Comparison of ENCODE assay signal across 25 cellular contexts in genomic region chr12:113361574-113362370, GRCh38. TPM values are rescaled to one million over a fixed set of nuclear protein-coding genes. Genes with fewer than 3 reads are reported as not detected.
DNase-seq lines count a peak whose midpoint lies in the region; ATAC-seq and TF ChIP-seq lines count a peak whose summit lies in the region.
"Had no signal": no experiment of that assay in that cellular context is flagged by ENCODE, and none has a peak within 500 bp of the region (broad histone marks: within the 10 kb centered on the region; RNA-seq: fewer than 3 reads in every experiment).

No MANE protein-coding gene starts in this region.

- H3K9me3 Mint-ChIP-seq in brain = no peaks in the 10 kb centered on the region
- no peaks in the 10 kb centered on the region for H3K9me3 Mint-ChIP-seq in nephron
- H3K9me3 Mint-ChIP-seq: effector memory CD8-positive, alpha-beta T cell; neural progenitor cell had no signal

- H3K27ac Mint-ChIP-seq in brain (peak overlapping the region in 2 of 5 experiments; percentile 2 to 14), nephron (no peak overlapping the region)
- H3K27ac Mint-ChIP-seq: activated CD8-positive, alpha-beta T cell treated with anti-CD3 and anti-CD28 coated beads, Interleukin-2, amount 10 ng/mL, durations not matched to agents 7 days and 5 days; neural progenitor cell had no signal

- no peaks in the 10 kb centered on the region for H3K36me3 ChIP-seq in GM23248 (ENCODE audit: low read depth)
- H3K36me3 ChIP-seq: neural progenitor cell, uterus had no signal

- H3F3A ChIP-seq in GM23248 (ENCODE audit: insufficient read depth) = no peaks in the 10 kb centered on the region

- no peak for ATAC-seq in foreskin keratinocyte
- ATAC-seq: activated CD4-positive, CD25-positive, alpha-beta regulatory T cell treated with anti-CD3 and anti-CD28 coated beads, Interleukin-2, amount 50 U/mL, for 24 hours; activated CD8-positive, alpha-beta T cell treated with anti-CD3 and anti-CD28 coated beads, Interleukin-2, amount 10 ng/mL, durations not matched to agents 7 days and 5 days; effector memory CD8-positive, alpha-beta T cell; heart right ventricle had no signal

- H3K4me1 Mint-ChIP-seq in brain = peaks cover 25% of the 10 kb centered on the region
- H3K4me1 Mint-ChIP-seq in nephron = peaks cover 8% of the 10 kb centered on the region

- TF ChIP-seq CTCF in AG10803 (conservative IDR thresholded peaks at IDR 0.05; ENCODE audit: low read length) = no peak
- TF ChIP-seq CTCF in brain (conservative IDR thresholded peaks at IDR 0.05) = no peak
- TF ChIP-seq CTCF in nephron (IDR thresholded peaks at IDR 0.05; ENCODE audit: unreplicated experiment in 3 of 3) = no peak
- no peak for TF ChIP-seq CTCF in foreskin keratinocyte (conservative IDR thresholded peaks at IDR 0.05)
- TF ChIP-seq CTCF in GM13977 (IDR thresholded peaks at IDR 0.05; ENCODE audit: extremely low read depth, insufficient read depth, missing control alignments) = no peak

- H3K79me2 ChIP-seq in GM23248 (ENCODE audit: insufficient read depth) = peaks cover 24% of the 10 kb centered on the region

- H3K27me3 ChIP-seq in GM23248 (replicated peaks; ENCODE audit: insufficient read depth) (no peaks in the 10 kb centered on the region), foreskin keratinocyte (no peaks in the 10 kb centered on the region)
- H3K27me3 ChIP-seq: esophagus muscularis mucosa, heart right ventricle, neural progenitor cell, sigmoid colon, suprapubic skin, uterus had no signal

- DNase-seq in AG10803 (ENCODE audit: low read depth) = peak; percentile 79
- peak; percentile 46 for DNase-seq in GM23248
- DNase-seq in foreskin keratinocyte = no peak
- DNase-seq in GM13977 (ENCODE audit: low spot score) = no peak
- DNase-seq in mucosa of gallbladder (ENCODE audit: low spot score) = no peak
- no peak for DNase-seq in HUDEP-2 (lab: John Stamatoyannopoulos, UW; ENCODE audit: unreplicated experiment in 76 of 76)
- DNase-seq: activated CD8-positive, alpha-beta T cell treated with anti-CD3 and anti-CD28 coated beads, Interleukin-2, amount 10 ng/mL, durations not matched to agents 7 days and 5 days; activated naive CD4-positive, alpha-beta T cell treated with anti-CD3 and anti-CD28 coated beads, Interleukin-2, amount 50 U/mL, for 16 hours; activated T-cell treated with anti-CD3 and anti-CD28 coated beads, Interleukin-2, amount 50 U/mL, for 1 hour; effector memory CD8-positive, alpha-beta T cell; HCEC 1CT; heart right ventricle; KBM-7; NCI-H1930; NCI-H2227 treated with DMSO at 0.1 percent for 48 hours; NCI-H748 treated with DMSO at 0.1 percent for 48 hours; sigmoid colon; uterus had no signal

- H3K36me3 Mint-ChIP-seq in brain = peaks cover 39% of the 10 kb centered on the region
- H3K36me3 Mint-ChIP-seq in nephron (ENCODE audit: low read depth) = peaks cover 5% of the 10 kb centered on the region
- H3K36me3 Mint-ChIP-seq: neural progenitor cell had no signal

- peak overlapping the region in 3 of 5 experiments; percentile 8 to 33 (median 13) for H3K4me3 Mint-ChIP-seq in brain
- H3K4me3 Mint-ChIP-seq in nephron = peak overlapping the region in 2 of 3 experiments; percentile 33
- H3K4me3 Mint-ChIP-seq: activated CD8-positive, alpha-beta T cell treated with anti-CD3 and anti-CD28 coated beads, Interleukin-2, amount 10 ng/mL, durations not matched to agents 7 days and 5 days; effector memory CD8-positive, alpha-beta T cell; neural progenitor cell had no signal

- H3K4me3 ChIP-seq in AG10803 (ENCODE audit: low read length) (no peak overlapping the region), GM23248 (no peak overlapping the region)
- H3K4me3 ChIP-seq: esophagus muscularis mucosa, heart right ventricle, neural progenitor cell, sigmoid colon, suprapubic skin, uterus had no signal

- H4K20me1 ChIP-seq in GM23248 (ENCODE audit: insufficient read depth) = no peaks in the 10 kb centered on the region

- no peak overlapping the region for H3K4me2 ChIP-seq in GM23248 (ENCODE audit: unreplicated experiment)
- H3K4me2 ChIP-seq: neural progenitor cell had no signal

- peaks cover 18% of the 10 kb centered on the region for H3K4me1 ChIP-seq in GM23248 (ENCODE audit: insufficient read depth)
- no peaks in the 10 kb centered on the region for H3K4me1 ChIP-seq in foreskin keratinocyte
- H3K4me1 ChIP-seq: uterus had no signal

- in situ Hi-C loops in GM23248 (cut with MboI) = no loop called here
- in situ Hi-C loops in GM13977 (cut with MboI; ENCODE audit: low pct_unique_long_range_greater_than_20kb, low sequenced_read_pairs, unreplicated experiment) = no loop called here

- no peak overlapping the region for H3K9ac ChIP-seq in GM23248
- H3K9ac ChIP-seq: neural progenitor cell had no signal

- H2AFZ ChIP-seq in GM23248 = no peak overlapping the region
- H2AFZ ChIP-seq: neural progenitor cell had no signal

- 28 to 33% methylated on average over 12 of the region's 12 CpGs for WGBS in GM23248 (ENCODE audit: low coverage in 1 of 2, low lambda C conversion rate in 2 of 2, missing lambda C conversion rate in 2 of 2), 2 experiments

- H3K9me2 ChIP-seq in GM23248 (ENCODE audit: insufficient read depth) = no peaks in the 10 kb centered on the region

- no peaks in the 10 kb centered on the region for H3K9me3 ChIP-seq in GM23248 (ENCODE audit: low read depth)
- H3K9me3 ChIP-seq: esophagus muscularis mucosa, heart right ventricle, sigmoid colon, suprapubic skin, uterus had no signal

- H3K27ac ChIP-seq in GM23248 (peak overlapping the region; percentile 11; the same call in 1 of the 2 replicates), foreskin keratinocyte (no peak overlapping the region)
- H3K27ac ChIP-seq: neural progenitor cell, sigmoid colon, suprapubic skin, uterus had no signal

- H3K27me3 Mint-ChIP-seq in brain = peaks cover 3% of the 10 kb centered on the region
- no peaks in the 10 kb centered on the region for H3K27me3 Mint-ChIP-seq in nephron (ENCODE audit: low read depth)
- H3K27me3 Mint-ChIP-seq: effector memory CD8-positive, alpha-beta T cell had no signal

RNA-seq across cellular contexts. Expression of gene PLBD2, which starts 3.4 kb away (rescaled TPM):
- 38.5 and 43.6 TPM in 2 replicates for total RNA-seq in GM23248 (2014; rRNA removed; shearing (Covaris generic))
- polyA plus RNA-seq in GM23248 (2016; fragmentation: Nextera tagmentation; extraction: Ambion mirVana) = 58.5 and 64.9 TPM in 2 replicates
- polyA plus RNA-seq in brain (ENCODE audit: insufficient read depth, low read depth, low replicate concordance) = 36.7 TPM
- 10.0 and 11.7 TPM in 2 replicates for total RNA-seq in foreskin keratinocyte
- 11.5 and 13.0 TPM in 2 replicates for polyA plus RNA-seq in foreskin keratinocyte
- 39.5 TPM for total RNA-seq in mucosa of gallbladder

RNA-seq across cellular contexts. Expression of gene SLC8B1, which starts 26.9 kb away (rescaled TPM):
- 5.8 and 6.6 TPM in 2 replicates for total RNA-seq in GM23248 (2014; rRNA removed; shearing (Covaris generic))
- polyA plus RNA-seq in GM23248 (2016; fragmentation: Nextera tagmentation; extraction: Ambion mirVana) (9.0 and 10.9 TPM in 2 replicates), brain (ENCODE audit: insufficient read depth, low read depth, low replicate concordance) (9.6 TPM), foreskin keratinocyte (9.5 and 11.4 TPM in 2 replicates)
- total RNA-seq in foreskin keratinocyte (11.7 and 12.3 TPM in 2 replicates), mucosa of gallbladder (36.6 TPM)

RNA-seq across cellular contexts. Expression of gene SDS, which starts 41.9 kb away (rescaled TPM):
- not detected in 2 replicates for total RNA-seq in GM23248 (2014; rRNA removed; shearing (Covaris generic))
- polyA plus RNA-seq in GM23248 (2016; fragmentation: Nextera tagmentation; extraction: Ambion mirVana) = not detected in 2 replicates
- 4.8 TPM for polyA plus RNA-seq in brain (ENCODE audit: insufficient read depth, low read depth, low replicate concordance)
- total RNA-seq in foreskin keratinocyte = not detected in 2 replicates
- polyA plus RNA-seq in foreskin keratinocyte = not detected in 2 replicates
- total RNA-seq in mucosa of gallbladder = 1.6 TPM
- total RNA-seq: activated CD8-positive, alpha-beta T cell treated with anti-CD3 and anti-CD28 coated beads, Interleukin-2, amount 10 ng/mL, durations not matched to agents 7 days and 5 days; uterus had no signal
- polyA plus RNA-seq: AG04450 had no signal

Comparison
In these comparisons a context has a peak if more than half of its experiments do, and no peak if none do; other contexts are left out.
1. DNase-seq: peak in AG10803 (single experiment) and GM23248 (single experiment); none in foreskin keratinocyte (0 of 2), GM13977 (single experiment), mucosa of gallbladder (single experiment) and HUDEP-2 (0 of 76).